In genomic region chr5:128532127-128532526, GRCh38 we compare ENCODE assay signal across 1 cellular context.
TF ChIP-seq lines count a peak whose summit lies in the region.

No MANE protein-coding gene starts in this region.

TF ChIP-seq in GM23338, 12 proteins besides CTCF, POLR2A, EP300 and RAD21:
- TF ChIP-seq, protein P1, sequence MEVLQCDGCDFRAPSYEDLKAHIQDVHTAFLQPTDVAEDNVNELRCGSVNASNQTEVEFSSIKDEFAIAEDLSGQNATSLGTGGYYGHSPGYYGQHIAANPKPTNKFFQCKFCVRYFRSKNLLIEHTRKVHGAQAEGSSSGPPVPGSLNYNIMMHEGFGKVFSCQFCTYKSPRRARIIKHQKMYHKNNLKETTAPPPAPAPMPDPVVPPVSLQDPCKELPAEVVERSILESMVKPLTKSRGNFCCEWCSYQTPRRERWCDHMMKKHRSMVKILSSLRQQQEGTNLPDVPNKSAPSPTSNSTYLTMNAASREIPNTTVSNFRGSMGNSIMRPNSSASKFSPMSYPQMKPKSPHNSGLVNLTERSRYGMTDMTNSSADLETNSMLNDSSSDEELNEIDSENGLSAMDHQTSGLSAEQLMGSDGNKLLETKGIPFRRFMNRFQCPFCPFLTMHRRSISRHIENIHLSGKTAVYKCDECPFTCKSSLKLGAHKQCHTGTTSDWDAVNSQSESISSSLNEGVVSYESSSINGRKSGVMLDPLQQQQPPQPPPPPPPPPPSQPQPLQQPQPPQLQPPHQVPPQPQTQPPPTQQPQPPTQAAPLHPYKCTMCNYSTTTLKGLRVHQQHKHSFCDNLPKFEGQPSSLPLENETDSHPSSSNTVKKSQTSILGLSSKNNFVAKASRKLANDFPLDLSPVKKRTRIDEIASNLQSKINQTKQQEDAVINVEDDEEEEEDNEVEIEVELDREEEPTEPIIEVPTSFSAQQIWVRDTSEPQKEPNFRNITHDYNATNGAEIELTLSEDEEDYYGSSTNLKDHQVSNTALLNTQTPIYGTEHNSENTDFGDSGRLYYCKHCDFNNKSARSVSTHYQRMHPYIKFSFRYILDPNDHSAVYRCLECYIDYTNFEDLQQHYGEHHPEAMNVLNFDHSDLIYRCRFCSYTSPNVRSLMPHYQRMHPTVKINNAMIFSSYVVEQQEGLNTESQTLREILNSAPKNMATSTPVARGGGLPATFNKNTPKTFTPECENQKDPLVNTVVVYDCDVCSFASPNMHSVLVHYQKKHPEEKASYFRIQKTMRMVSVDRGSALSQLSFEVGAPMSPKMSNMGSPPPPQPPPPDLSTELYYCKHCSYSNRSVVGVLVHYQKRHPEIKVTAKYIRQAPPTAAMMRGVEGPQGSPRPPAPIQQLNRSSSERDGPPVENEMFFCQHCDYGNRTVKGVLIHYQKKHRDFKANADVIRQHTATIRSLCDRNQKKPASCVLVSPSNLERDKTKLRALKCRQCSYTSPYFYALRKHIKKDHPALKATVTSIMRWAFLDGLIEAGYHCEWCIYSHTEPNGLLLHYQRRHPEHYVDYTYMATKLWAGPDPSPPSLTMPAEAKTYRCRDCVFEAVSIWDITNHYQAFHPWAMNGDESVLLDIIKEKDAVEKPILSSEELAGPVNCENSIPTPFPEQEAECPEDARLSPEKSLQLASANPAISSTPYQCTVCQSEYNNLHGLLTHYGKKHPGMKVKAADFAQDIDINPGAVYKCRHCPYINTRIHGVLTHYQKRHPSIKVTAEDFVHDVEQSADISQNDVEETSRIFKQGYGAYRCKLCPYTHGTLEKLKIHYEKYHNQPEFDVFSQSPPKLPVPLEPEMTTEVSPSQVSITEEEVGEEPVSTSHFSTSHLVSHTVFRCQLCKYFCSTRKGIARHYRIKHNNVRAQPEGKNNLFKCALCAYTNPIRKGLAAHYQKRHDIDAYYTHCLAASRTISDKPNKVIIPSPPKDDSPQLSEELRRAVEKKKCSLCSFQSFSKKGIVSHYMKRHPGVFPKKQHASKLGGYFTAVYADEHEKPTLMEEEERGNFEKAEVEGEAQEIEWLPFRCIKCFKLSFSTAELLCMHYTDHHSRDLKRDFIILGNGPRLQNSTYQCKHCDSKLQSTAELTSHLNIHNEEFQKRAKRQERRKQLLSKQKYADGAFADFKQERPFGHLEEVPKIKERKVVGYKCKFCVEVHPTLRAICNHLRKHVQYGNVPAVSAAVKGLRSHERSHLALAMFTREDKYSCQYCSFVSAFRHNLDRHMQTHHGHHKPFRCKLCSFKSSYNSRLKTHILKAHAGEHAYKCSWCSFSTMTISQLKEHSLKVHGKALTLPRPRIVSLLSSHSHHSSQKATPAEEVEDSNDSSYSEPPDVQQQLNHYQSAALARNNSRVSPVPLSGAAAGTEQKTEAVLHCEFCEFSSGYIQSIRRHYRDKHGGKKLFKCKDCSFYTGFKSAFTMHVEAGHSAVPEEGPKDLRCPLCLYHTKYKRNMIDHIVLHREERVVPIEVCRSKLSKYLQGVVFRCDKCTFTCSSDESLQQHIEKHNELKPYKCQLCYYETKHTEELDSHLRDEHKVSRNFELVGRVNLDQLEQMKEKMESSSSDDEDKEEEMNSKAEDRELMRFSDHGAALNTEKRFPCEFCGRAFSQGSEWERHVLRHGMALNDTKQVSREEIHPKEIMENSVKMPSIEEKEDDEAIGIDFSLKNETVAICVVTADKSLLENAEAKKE (CRISPR knock-in tag; IDR thresholded peaks at IDR 0.05) = peak; percentile 78
- TF ChIP-seq ETS1 (IDR thresholded peaks at IDR 0.05) (no peak), ZNF331 (CRISPR knock-in tag; IDR thresholded peaks at IDR 0.05; ENCODE audit: low read depth) (no peak), CREB1 (CRISPR knock-in tag; IDR thresholded peaks at IDR 0.05; ENCODE audit: low read depth) (no peak), ZNF114 (CRISPR knock-in tag; IDR thresholded peaks at IDR 0.05) (no peak)
